In the genomic region with DNA sequence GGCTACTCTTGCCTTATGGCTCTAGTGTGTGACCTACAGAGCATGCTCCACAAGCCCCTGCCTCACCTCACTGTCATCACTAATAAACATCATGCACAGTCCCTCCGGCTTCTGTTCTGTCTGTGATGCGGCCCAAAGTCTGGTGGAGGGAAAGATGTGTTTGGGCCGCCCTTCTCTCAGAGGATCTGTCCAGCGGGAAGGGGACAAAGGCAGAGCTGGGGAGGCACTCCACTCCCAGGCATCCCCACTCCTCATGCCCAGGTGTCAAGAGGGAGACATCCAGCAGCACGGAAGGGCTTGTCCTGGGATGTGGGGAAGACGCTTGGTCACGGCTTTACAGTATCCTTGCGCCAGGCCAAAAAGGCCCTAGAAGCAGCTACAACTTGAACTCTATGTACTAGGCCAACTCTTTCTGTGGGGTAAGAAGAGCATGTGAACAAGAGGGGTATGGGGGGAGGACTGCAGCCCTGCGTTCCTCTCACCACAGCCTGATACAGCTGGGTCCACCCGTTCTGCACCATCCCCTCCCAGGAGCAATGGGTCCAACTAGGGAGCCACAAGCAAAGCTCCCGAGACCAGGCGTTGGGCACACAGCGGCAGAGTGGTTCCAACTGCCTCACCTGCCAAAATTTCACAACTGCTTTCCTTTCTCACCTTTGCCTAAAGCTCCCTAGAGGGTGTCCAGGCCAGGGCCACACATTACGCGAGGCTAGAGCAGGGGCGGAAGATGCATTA, we compare ENCODE assay signal across 1 cellular context.
A peak's percentile ranks its signal among the peaks of the same experiment; 100 is the strongest.
TF ChIP-seq lines count a peak whose summit lies in the region.

No MANE protein-coding gene starts in this region.

TF ChIP-seq in HEK293, 187 proteins besides CTCF, POLR2A, EP300 and RAD21 (continued from another document):
- TF ChIP-seq, protein P1, sequence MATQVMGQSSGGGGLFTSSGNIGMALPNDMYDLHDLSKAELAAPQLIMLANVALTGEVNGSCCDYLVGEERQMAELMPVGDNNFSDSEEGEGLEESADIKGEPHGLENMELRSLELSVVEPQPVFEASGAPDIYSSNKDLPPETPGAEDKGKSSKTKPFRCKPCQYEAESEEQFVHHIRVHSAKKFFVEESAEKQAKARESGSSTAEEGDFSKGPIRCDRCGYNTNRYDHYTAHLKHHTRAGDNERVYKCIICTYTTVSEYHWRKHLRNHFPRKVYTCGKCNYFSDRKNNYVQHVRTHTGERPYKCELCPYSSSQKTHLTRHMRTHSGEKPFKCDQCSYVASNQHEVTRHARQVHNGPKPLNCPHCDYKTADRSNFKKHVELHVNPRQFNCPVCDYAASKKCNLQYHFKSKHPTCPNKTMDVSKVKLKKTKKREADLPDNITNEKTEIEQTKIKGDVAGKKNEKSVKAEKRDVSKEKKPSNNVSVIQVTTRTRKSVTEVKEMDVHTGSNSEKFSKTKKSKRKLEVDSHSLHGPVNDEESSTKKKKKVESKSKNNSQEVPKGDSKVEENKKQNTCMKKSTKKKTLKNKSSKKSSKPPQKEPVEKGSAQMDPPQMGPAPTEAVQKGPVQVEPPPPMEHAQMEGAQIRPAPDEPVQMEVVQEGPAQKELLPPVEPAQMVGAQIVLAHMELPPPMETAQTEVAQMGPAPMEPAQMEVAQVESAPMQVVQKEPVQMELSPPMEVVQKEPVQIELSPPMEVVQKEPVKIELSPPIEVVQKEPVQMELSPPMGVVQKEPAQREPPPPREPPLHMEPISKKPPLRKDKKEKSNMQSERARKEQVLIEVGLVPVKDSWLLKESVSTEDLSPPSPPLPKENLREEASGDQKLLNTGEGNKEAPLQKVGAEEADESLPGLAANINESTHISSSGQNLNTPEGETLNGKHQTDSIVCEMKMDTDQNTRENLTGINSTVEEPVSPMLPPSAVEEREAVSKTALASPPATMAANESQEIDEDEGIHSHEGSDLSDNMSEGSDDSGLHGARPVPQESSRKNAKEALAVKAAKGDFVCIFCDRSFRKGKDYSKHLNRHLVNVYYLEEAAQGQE (tag by site-specific recombination; IDR thresholded peaks at IDR 0.05) = peak; percentile 64; the same call in 1 of the 2 replicates
- TF ChIP-seq, protein P2, sequence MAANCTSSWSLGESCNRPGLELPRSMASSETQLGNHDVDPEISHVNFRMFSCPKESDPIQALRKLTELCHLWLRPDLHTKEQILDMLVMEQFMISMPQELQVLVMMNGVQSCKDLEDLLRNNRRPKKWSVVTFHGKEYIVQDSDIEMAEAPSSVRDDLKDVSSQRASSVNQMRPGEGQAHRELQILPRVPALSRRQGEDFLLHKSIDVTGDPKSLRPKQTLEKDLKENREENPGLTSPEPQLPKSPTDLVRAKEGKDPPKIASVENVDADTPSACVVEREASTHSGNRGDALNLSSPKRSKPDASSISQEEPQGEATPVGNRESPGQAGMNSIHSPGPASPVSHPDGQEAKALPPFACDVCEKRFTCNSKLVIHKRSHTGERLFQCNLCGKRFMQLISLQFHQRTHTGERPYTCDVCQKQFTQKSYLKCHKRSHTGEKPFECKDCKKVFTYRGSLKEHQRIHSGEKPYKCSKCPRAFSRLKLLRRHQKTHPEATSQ (tag by site-specific recombination; IDR thresholded peaks at IDR 0.05) = no peak
- TF ChIP-seq ZNF146 (tag by site-specific recombination; IDR thresholded peaks at IDR 0.05) = no peak
- TF ChIP-seq KLF10 (tag by site-specific recombination; IDR thresholded peaks at IDR 0.05) = no peak
- TF ChIP-seq, protein P3, sequence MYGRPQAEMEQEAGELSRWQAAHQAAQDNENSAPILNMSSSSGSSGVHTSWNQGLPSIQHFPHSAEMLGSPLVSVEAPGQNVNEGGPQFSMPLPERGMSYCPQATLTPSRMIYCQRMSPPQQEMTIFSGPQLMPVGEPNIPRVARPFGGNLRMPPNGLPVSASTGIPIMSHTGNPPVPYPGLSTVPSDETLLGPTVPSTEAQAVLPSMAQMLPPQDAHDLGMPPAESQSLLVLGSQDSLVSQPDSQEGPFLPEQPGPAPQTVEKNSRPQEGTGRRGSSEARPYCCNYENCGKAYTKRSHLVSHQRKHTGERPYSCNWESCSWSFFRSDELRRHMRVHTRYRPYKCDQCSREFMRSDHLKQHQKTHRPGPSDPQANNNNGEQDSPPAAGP (tag by site-specific recombination; IDR thresholded peaks at IDR 0.05) = no peak
- TF ChIP-seq WT1 (tag by site-specific recombination; IDR thresholded peaks at IDR 0.05) = no peak
- TF ChIP-seq ZNF600 (tag by site-specific recombination; IDR thresholded peaks at IDR 0.05) = peak; percentile 51; the same call in 1 of the 2 replicates
- no peak for TF ChIP-seq ZNF132 (tag by site-specific recombination; IDR thresholded peaks at IDR 0.05; ENCODE audit: borderline replicate concordance)
- TF ChIP-seq ZNF610 (tag by site-specific recombination; IDR thresholded peaks at IDR 0.05; ENCODE audit: borderline replicate concordance) = no peak
